20 cellular contexts compared by ENCODE assay signal in the genomic region with DNA sequence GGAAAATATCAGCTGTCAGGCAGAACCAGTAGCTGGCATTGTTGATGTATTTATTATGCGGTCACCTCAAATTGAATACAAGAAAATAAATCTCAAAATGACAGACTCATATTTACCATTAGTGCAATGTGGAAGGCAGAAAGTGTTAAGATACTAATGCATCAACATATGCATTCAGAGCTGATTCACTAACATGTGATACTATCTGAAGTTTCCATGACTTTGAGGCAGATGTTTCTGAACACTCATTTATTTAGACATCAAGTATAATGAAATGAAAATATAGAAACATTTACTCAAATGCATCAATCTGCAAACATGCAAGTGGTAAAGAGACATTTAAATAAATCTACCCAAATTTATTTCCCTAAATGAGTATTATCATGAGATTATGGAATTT.
DNase-seq lines count a peak whose midpoint lies in the region; ATAC-seq lines count a peak whose summit lies in the region.
"Had no signal": no experiment of that assay in that cellular context is flagged by ENCODE, and none has a peak within 500 bp of the region (broad histone marks: within the 10 kb centered on the region; RNA-seq: fewer than 3 reads in every experiment).

No MANE protein-coding gene starts in this region.

- DNase-seq in DMS79 treated with DMSO at 0.1 percent for 48 hours (lab: John Stamatoyannopoulos, UW), result peak; percentile 65
- no peak for DNase-seq in DMS79 (lab: John Stamatoyannopoulos, UW)
- DNase-seq in NCI-H82 (lab: John Stamatoyannopoulos, UW), result peak; percentile 16
- DNase-seq in NCI-H82 treated with DMSO at 0.1 percent for 48 hours (lab: John Stamatoyannopoulos, UW; ENCODE audit: unreplicated experiment), result no peak
- DNase-seq in NCI-H69 (lab: John Stamatoyannopoulos, UW), result peak; percentile 29
- DNase-seq in SW480 (ENCODE audit: low spot score), result no peak
- DNase-seq: AML-193; Caco-2; CD4-positive, alpha-beta T cell; DMS153; DND-41; EL; GOT3; H7; HFFc6 had no signal

- no peak for ATAC-seq in HG02840 (IDR thresholded peaks at IDR 0.05; ENCODE audit: low FRiP score, unreplicated experiment)
- ATAC-seq: A549, GM12878, HCT116, HepG2 had no signal

Comparison
In these comparisons a context has a peak if more than half of its experiments do, and no peak if none do; other contexts are left out.
1. DNase-seq: peak in DMS79 treated with DMSO at 0.1 percent for 48 hours (single experiment), NCI-H82 (single experiment) and NCI-H69 (single experiment); none in DMS79 (single experiment), NCI-H82 treated with DMSO at 0.1 percent for 48 hours (single experiment) and SW480 (single experiment).